13 cellular contexts compared by ENCODE assay signal in the genomic region with DNA sequence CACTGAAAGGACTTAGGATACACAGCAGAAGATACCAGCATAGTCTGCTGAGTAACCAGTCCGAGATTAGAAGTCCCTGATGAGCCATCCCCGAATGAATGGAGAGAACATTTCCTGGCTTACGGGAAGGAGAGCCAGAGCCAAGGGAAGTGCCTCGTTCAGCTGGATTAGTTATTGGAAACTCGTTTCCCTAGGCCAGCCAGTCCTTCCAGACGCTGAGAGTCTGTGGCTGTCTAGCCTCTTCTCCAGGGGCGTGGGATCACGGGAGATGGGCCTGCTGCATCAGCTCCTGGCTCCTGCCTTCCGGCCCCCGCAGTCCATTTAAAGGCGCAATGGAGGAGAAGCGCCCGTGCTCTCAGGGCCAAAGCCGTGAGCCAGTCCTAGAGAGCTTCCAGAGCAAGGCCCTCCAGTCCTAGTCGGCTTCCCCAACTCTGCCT.
DNase-seq lines count a peak whose midpoint lies in the region; ATAC-seq, FAIRE-seq and TF ChIP-seq lines count a peak whose summit lies in the region.
"Had no signal": no experiment of that assay in that cellular context is flagged by ENCODE, and none has a peak within 500 bp of the region (broad histone marks: within the 10 kb centered on the region; RNA-seq: fewer than 3 reads in every experiment).

No MANE protein-coding gene starts in this region.

- H3K4me2 ChIP-seq in GM23248 (ENCODE audit: unreplicated experiment) = peak overlapping the region; percentile 79
- H3K4me2 ChIP-seq in endothelial cell of umbilical vein (ENCODE audit: insufficient read depth, low read length) = no peak overlapping the region
- peak overlapping the region; percentile 49 for H3K4me2 ChIP-seq in skeletal muscle satellite cell (ENCODE audit: low read length)
- H3K4me2 ChIP-seq in MM.1S (ENCODE audit: low read depth, low read length) = no peak overlapping the region

- ATAC-seq in left lung (peak; percentile 79), HG02759 (IDR thresholded peaks at IDR 0.05; ENCODE audit: unreplicated experiment) (no peak)
- ATAC-seq: HCT116 had no signal

- H3K9ac ChIP-seq in GM23248 (peak overlapping the region; percentile 68), endothelial cell of umbilical vein (replicated peaks; ENCODE audit: extremely low read depth, insufficient read depth, low read length) (no peak overlapping the region), skeletal muscle satellite cell (ENCODE audit: low read depth, low read length) (peak overlapping the region; percentile 43), MM.1S (ENCODE audit: low read length) (no peak overlapping the region)

- H3K36me3 ChIP-seq in GM23248 (ENCODE audit: low read depth) (no peaks in the 10 kb centered on the region), endothelial cell of umbilical vein (ENCODE audit: control insufficient read depth in 2 of 2, extremely low read depth in 1 of 2, insufficient read depth in 2 of 2, low read length in 2 of 2) (no peaks in the 10 kb centered on the region), left lung (no peaks in the 10 kb centered on the region), skeletal muscle satellite cell (ENCODE audit: insufficient read depth, low read length) (no peaks in the 10 kb centered on the region), MM.1S (replicated peaks; ENCODE audit: insufficient read depth, low read length) (no peaks in the 10 kb centered on the region)

- H3K9me2 ChIP-seq in GM23248 (ENCODE audit: insufficient read depth) (no peaks in the 10 kb centered on the region), MM.1S (replicated peaks; ENCODE audit: insufficient read depth, low read length) (no peaks in the 10 kb centered on the region)

- peak; percentile 46 for FAIRE-seq in endothelial cell of umbilical vein (lab: Jason Lieb, UNC)

- intact Hi-C loops in endothelial cell of umbilical vein (cut with micrococcal nuclease) = no loop called here
- intact Hi-C loops in left lung (cut with DNase I) = no loop called here

- peak overlapping the region; percentile 73 for H2AFZ ChIP-seq in GM23248
- peak overlapping the region; percentile 1 for H2AFZ ChIP-seq in endothelial cell of umbilical vein (ENCODE audit: low read depth, low read length)
- no peak overlapping the region for H2AFZ ChIP-seq in MM.1S (ENCODE audit: low read length)

- TF ChIP-seq CTCF in endothelial cell of umbilical vein (IDR thresholded peaks at IDR 0.05; ENCODE audit: extremely low read depth in 1 of 2, insufficient read depth in 1 of 2, low read depth in 1 of 2, low read length in 2 of 2) (no peak), left lung (IDR thresholded peaks at IDR 0.05) (no peak), MM.1S (IDR thresholded peaks at IDR 0.05; ENCODE audit: low read length) (no peak)

- H3K4me1 ChIP-seq in GM23248 (ENCODE audit: insufficient read depth) (peaks cover 23% of the 10 kb centered on the region), endothelial cell of umbilical vein (ENCODE audit: control insufficient read depth, extremely low read depth, insufficient read depth, low read length) (peaks cover 10% of the 10 kb centered on the region), left lung (peaks cover 0 to 9% of the 10 kb centered on the region in 2 donors), skeletal muscle satellite cell (ENCODE audit: control insufficient read depth, insufficient read depth, low read length) (peaks cover 20% of the 10 kb centered on the region), MM.1S (ENCODE audit: low read length) (no peaks in the 10 kb centered on the region)

- 0 to 1% methylated on average over 15 of the region's 15 CpGs for WGBS in GM23248 (ENCODE audit: low coverage in 1 of 2, low lambda C conversion rate in 2 of 2, missing lambda C conversion rate in 2 of 2), 2 experiments

- DNase-seq in GM23248 = peak; percentile 88
- DNase-seq in endothelial cell of umbilical vein (ENCODE audit: low read depth, low spot score) = peak; percentile 39
- DNase-seq in left lung = peak; percentile 64 to 75
- no peak for DNase-seq in MM.1S
- no peak for DNase-seq in NCI-H2196 (lab: John Stamatoyannopoulos, UW; ENCODE audit: unreplicated experiment)
- DNase-seq in activated T-cell treated with anti-CD3 and anti-CD28 coated beads, Interleukin-2, amount 50 U/mL, for 48 hours = no peak
- DNase-seq: activated CD4-positive, alpha-beta T cell treated with anti-CD3 and anti-CD28 coated beads for 48 hours; glutamatergic neuron; NCI-H187 had no signal

- in situ Hi-C loops in GM23248 (cut with MboI) = no loop called here

- H3K9me3 ChIP-seq in GM23248 (ENCODE audit: low read depth) (no peaks in the 10 kb centered on the region), endothelial cell of umbilical vein (replicated peaks; ENCODE audit: control insufficient read depth, insufficient read depth, low read length) (no peaks in the 10 kb centered on the region), left lung (no peaks in the 10 kb centered on the region), skeletal muscle satellite cell (replicated peaks; ENCODE audit: low read length) (no peaks in the 10 kb centered on the region), MM.1S (replicated peaks; ENCODE audit: insufficient read depth, low read length) (no peaks in the 10 kb centered on the region)

- CTCF ChIA-PET in endothelial cell of umbilical vein (lab: Charles Lee) = interaction anchor here (1.2 kb wide), 1 partner anchor 27 kb away, joined by 3 read pairs; no protein-coding TSS in a partner anchor

- H3K79me2 ChIP-seq in GM23248 (ENCODE audit: insufficient read depth) (no peaks in the 10 kb centered on the region), endothelial cell of umbilical vein (ENCODE audit: control insufficient read depth, insufficient read depth, low read length) (no peaks in the 10 kb centered on the region), MM.1S (ENCODE audit: low read length) (no peaks in the 10 kb centered on the region)

- H3K4me3 ChIP-seq in GM23248 (peak overlapping the region; percentile 56), endothelial cell of umbilical vein (replicated peaks in 1 of 3; ENCODE audit: insufficient read depth in 1 of 3, low read depth in 1 of 3, low read length in 3 of 3) (no peak overlapping the region), left lung (no peak overlapping the region), skeletal muscle satellite cell (ENCODE audit: low read length) (peak overlapping the region; percentile 8), MM.1S (ENCODE audit: low read length) (no peak overlapping the region)

- H3K27me3 ChIP-seq in GM23248 (replicated peaks; ENCODE audit: insufficient read depth) = no peaks in the 10 kb centered on the region
- H3K27me3 ChIP-seq in endothelial cell of umbilical vein (ENCODE audit: control insufficient read depth in 2 of 2, insufficient read depth in 2 of 2, low read length in 2 of 2) = no peaks in the 10 kb centered on the region
- no peaks in the 10 kb centered on the region for H3K27me3 ChIP-seq in left lung
- no peaks in the 10 kb centered on the region for H3K27me3 ChIP-seq in skeletal muscle satellite cell (ENCODE audit: control insufficient read depth, insufficient read depth, low read length)
- no peaks in the 10 kb centered on the region for H3K27me3 ChIP-seq in MM.1S (replicated peaks; ENCODE audit: insufficient read depth, low read length)

- dilution Hi-C loops in endothelial cell of umbilical vein (cut with MboI; ENCODE audit: extremely low pct_ligation_motif_present, low sequenced_read_pairs) = no loop called here

- H3F3A ChIP-seq in GM23248 (ENCODE audit: insufficient read depth) = peaks cover 35% of the 10 kb centered on the region
- H3F3A ChIP-seq in MM.1S (ENCODE audit: insufficient read depth, low read length) = no peaks in the 10 kb centered on the region

- H3K9me1 ChIP-seq in endothelial cell of umbilical vein (replicated peaks; ENCODE audit: control insufficient read depth, extremely low read depth, insufficient read depth, low read length) = no peaks in the 10 kb centered on the region

- POLR2A ChIA-PET in endothelial cell of umbilical vein (lab: Charles Lee) = no interaction called here

- H4K20me1 ChIP-seq in GM23248 (ENCODE audit: insufficient read depth) (no peaks in the 10 kb centered on the region), endothelial cell of umbilical vein (replicated peaks; ENCODE audit: control insufficient read depth, extremely low read depth, insufficient read depth, low read length) (no peaks in the 10 kb centered on the region), MM.1S (ENCODE audit: insufficient read depth, low read length) (no peaks in the 10 kb centered on the region)

- TF ChIP-seq POLR2A in endothelial cell of umbilical vein (IDR thresholded peaks at IDR 0.05; ENCODE audit: low read depth, low read length) = no peak

- BruUV-seq in endothelial cell of umbilical vein (replicated peaks; lab: Mats Ljungman, UMichigan) = no TSS peak

- H3K27ac ChIP-seq in GM23248 (peak overlapping the region; percentile 84), endothelial cell of umbilical vein (ENCODE audit: insufficient read depth, low read depth, low read length) (no peak overlapping the region), left lung (peak overlapping the region; percentile 42 to 58), MM.1S (ENCODE audit: low read length) (no peak overlapping the region)
- H3K27ac ChIP-seq: HL-60 had no signal

TF ChIP-seq in endothelial cell of umbilical vein, 7 proteins besides CTCF, POLR2A, EP300 and RAD21:
- TF ChIP-seq MYC (IDR thresholded peaks at IDR 0.05; ENCODE audit: low read depth, low read length) = no peak

Comparison
In these comparisons a context has a peak if more than half of its experiments do, and no peak if none do; other contexts are left out.
1. DNase-seq: peak in GM23248 (single experiment), endothelial cell of umbilical vein (single experiment) and left lung (2 of 2); none in MM.1S (single experiment), NCI-H2196 (single experiment) and activated T-cell treated with anti-CD3 and anti-CD28 coated beads, Interleukin-2, amount 50 U/mL, for 48 hours (0 of 2).
2. H3K27ac ChIP-seq: peak in GM23248 (single experiment) and left lung (2 of 2); none in endothelial cell of umbilical vein (single experiment) and MM.1S (single experiment).
3. H3K4me2 ChIP-seq: peak in GM23248 (single experiment) and skeletal muscle satellite cell (single experiment); none in endothelial cell of umbilical vein (single experiment) and MM.1S (single experiment).
4. H3K4me3 ChIP-seq: peak in GM23248 (single experiment) and skeletal muscle satellite cell (single experiment); none in endothelial cell of umbilical vein (0 of 3), left lung (0 of 2) and MM.1S (single experiment).
5. H3K9ac ChIP-seq: peak in GM23248 (single experiment) and skeletal muscle satellite cell (single experiment); none in endothelial cell of umbilical vein (single experiment) and MM.1S (single experiment).